Comparison of ENCODE assay signal across 28 cellular contexts in genomic region chr4:8603931-8604330, GRCh38. TPM values are rescaled to one million over a fixed set of nuclear protein-coding genes. Genes with fewer than 3 reads are reported as not detected.
"Had no signal": no experiment of that assay in that cellular context is flagged by ENCODE, and none has a peak within 500 bp of the region (broad histone marks: within the 10 kb centered on the region; RNA-seq: fewer than 3 reads in every experiment).

No MANE protein-coding gene starts in this region.

- H3K9ac ChIP-seq: neural progenitor cell had no signal

- H3K4me3 ChIP-seq: hepatocyte, left ventricle myocardium inferior, lung, neural progenitor cell, ovary, right atrium auricular region, right lobe of liver, smooth muscle cell, stomach, testis, thyroid gland, transverse colon, upper lobe of left lung had no signal

- H3K9me3 ChIP-seq: left ventricle myocardium inferior, ovary, right atrium auricular region, right lobe of liver, stomach, testis, thyroid gland, transverse colon, upper lobe of left lung had no signal

- H3K27ac ChIP-seq: hepatocyte, left ventricle myocardium inferior, neural progenitor cell, ovary, right atrium auricular region, right lobe of liver, stomach, testis, thyroid gland, transverse colon, upper lobe of left lung had no signal

- H3K4me1 ChIP-seq: neural progenitor cell, right lobe of liver had no signal

- H2AFZ ChIP-seq: hepatocyte, neural progenitor cell had no signal

- ATAC-seq: natural killer cell; right lobe of liver; stimulated activated naive B cell treated with anti-CD40 and anti-IgM and Interleukin-4, amounts not matched to agents 10 μg/mL and 1 μg/mL and 100 μg/mL, for 72 hours; stimulated activated naive CD8-positive, alpha-beta T cell treated with anti-CD3 and anti-CD28 coated beads, Interleukin-15, Interleukin-2, amounts not matched to agents 100 U/mL and 50 U/mL, for 24 hours had no signal

- H3K4me2 ChIP-seq: hepatocyte, neural progenitor cell, smooth muscle cell had no signal

- H3K36me3 ChIP-seq: left ventricle myocardium inferior, neural progenitor cell, ovary, right atrium auricular region, right lobe of liver, stomach, thyroid gland, transverse colon, upper lobe of left lung had no signal

- H3K27me3 ChIP-seq: hepatocyte, neural progenitor cell, ovary, right atrium auricular region, right lobe of liver, testis, thyroid gland, upper lobe of left lung had no signal

- DNase-seq: islet precursor cell; left ventricle myocardium inferior; mesendoderm; naive B cell; natural killer cell; nephron progenitor cell; ovary; right lobe of liver; stimulated activated CD4-positive, alpha-beta T cell treated with anti-CD3 and anti-CD28 coated beads, Interleukin-1b, Interleukin-23, amount 100 ng/mL, for 48 hours; stimulated activated CD4-positive, alpha-beta T cell treated with anti-CD3 and anti-CD28 coated beads, Interleukin-2, amount 100 ng/mL, for 48 hours; stimulated activated CD4-positive, alpha-beta T cell treated with anti-CD3 and anti-CD28 coated beads, Interleukin-4, amount 100 ng/mL, for 4 hours; stimulated activated naive B cell treated with anti-CD40 and anti-IgM and Interleukin-4, amounts not matched to agents 10 μg/mL and 1 μg/mL and 100 μg/mL, for 72 hours; stimulated activated naive CD8-positive, alpha-beta T cell treated with anti-CD3 and anti-CD28 coated beads, Interleukin-15, Interleukin-2, amounts not matched to agents 100 U/mL and 50 U/mL, for 24 hours; stomach; testis; thyroid gland; transverse colon had no signal

RNA-seq across cellular contexts. Expression of gene CPZ, which starts 11.4 kb away (rescaled TPM):
- total RNA-seq: mononuclear cell, natural killer cell, pulmonary artery endothelial cell had no signal

RNA-seq across cellular contexts. Expression of gene GPR78, which starts 23.7 kb away (rescaled TPM):
- total RNA-seq: kidney epithelial cell, left ventricle myocardium inferior, lower leg skin, mononuclear cell, natural killer cell, pulmonary artery endothelial cell, renal cortical epithelial cell, right atrium auricular region, right lobe of liver, smooth muscle cell, thyroid gland had no signal
